ENCODE assay signal across 1 cellular context in genomic region chr11:65418681-65419459, GRCh38.
TF ChIP-seq lines count a peak whose summit lies in the region.

No MANE protein-coding gene starts in this region.

TF ChIP-seq in K562, 482 proteins besides CTCF, POLR2A, EP300 and RAD21 (continued from another document and continues in another):
- no peak; a peak in 1 of 4 replicates for TF ChIP-seq ZMIZ1 (IDR thresholded peaks at IDR 0.05; ENCODE audit: low read depth in 2 of 2, low read length in 2 of 2)
- no peak for TF ChIP-seq NR3C1 (CRISPR knock-in tag; IDR thresholded peaks at IDR 0.05)
- no peak for TF ChIP-seq HIVEP1 (CRISPR knock-in tag; IDR thresholded peaks at IDR 0.05)
- 0 out of 2 replicates have a peak, but pooled peaks have one; percentile 80 for TF ChIP-seq RHOXF2B (CRISPR knock-in tag; conservative IDR thresholded peaks at IDR 0.05)
- TF ChIP-seq UBTF (IDR thresholded peaks at IDR 0.05; ENCODE audit: borderline replicate concordance in 1 of 2, low read depth in 2 of 2, low read length in 2 of 2), result no peak
- no peak for TF ChIP-seq ZNF274 (IDR thresholded peaks at IDR 0.05; ENCODE audit: borderline replicate concordance, low read depth, low read length)
- TF ChIP-seq, protein P1, sequence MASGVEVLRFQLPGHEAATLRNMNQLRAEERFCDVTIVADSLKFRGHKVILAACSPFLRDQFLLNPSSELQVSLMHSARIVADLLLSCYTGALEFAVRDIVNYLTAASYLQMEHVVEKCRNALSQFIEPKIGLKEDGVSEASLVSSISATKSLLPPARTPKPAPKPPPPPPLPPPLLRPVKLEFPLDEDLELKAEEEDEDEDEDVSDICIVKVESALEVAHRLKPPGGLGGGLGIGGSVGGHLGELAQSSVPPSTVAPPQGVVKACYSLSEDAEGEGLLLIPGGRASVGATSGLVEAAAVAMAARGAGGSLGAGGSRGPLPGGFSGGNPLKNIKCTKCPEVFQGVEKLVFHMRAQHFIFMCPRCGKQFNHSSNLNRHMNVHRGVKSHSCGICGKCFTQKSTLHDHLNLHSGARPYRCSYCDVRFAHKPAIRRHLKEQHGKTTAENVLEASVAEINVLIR (CRISPR knock-in tag; IDR thresholded peaks at IDR 0.05), result no peak
- TF ChIP-seq ETV1 (tag; conservative IDR thresholded peaks at IDR 0.05; ENCODE audit: low read depth), result peak; percentile 90
- TF ChIP-seq GABPB1 (CRISPR knock-in tag; IDR thresholded peaks at IDR 0.05), result peak; percentile 87
- no peak for TF ChIP-seq MTA2 (IDR thresholded peaks at IDR 0.05; ENCODE audit: low read depth)
- TF ChIP-seq ZNF224 (CRISPR knock-in tag; IDR thresholded peaks at IDR 0.05), result no peak
- TF ChIP-seq KLF16 (IDR thresholded peaks at IDR 0.05), result peak; percentile 74; the same call in 1 of the 2 replicates
- no peak for TF ChIP-seq MCM2 (IDR thresholded peaks at IDR 0.05; ENCODE audit: low read depth)
- TF ChIP-seq PHF8 (IDR thresholded peaks at IDR 0.05; ENCODE audit: borderline replicate concordance, low read length), result peak; percentile 65; the same call in 1 of the 2 replicates
- no peak for TF ChIP-seq IFI16 (CRISPR knock-in tag; IDR thresholded peaks at IDR 0.05)
- no peak for TF ChIP-seq ASH1L (IDR thresholded peaks at IDR 0.05; ENCODE audit: borderline replicate concordance, low read depth, partially characterized antibody)
- no peak for TF ChIP-seq ZC3H4 (CRISPR knock-in tag; IDR thresholded peaks at IDR 0.05; ENCODE audit: borderline replicate concordance)
- TF ChIP-seq HMGXB4 (CRISPR knock-in tag; IDR thresholded peaks at IDR 0.05), result no peak; the same call in 1 of the 2 replicates
- TF ChIP-seq MAFG (tag; conservative IDR thresholded peaks at IDR 0.05), result peak; percentile 98
- peak; percentile 92 for TF ChIP-seq NFE2L1 (tag; IDR thresholded peaks at IDR 0.05; ENCODE audit: borderline replicate concordance, low read depth)
- peak; percentile 89 for TF ChIP-seq MAFK (IDR thresholded peaks at IDR 0.05; ENCODE audit: low read length)
- TF ChIP-seq SRF (CRISPR knock-in tag; IDR thresholded peaks at IDR 0.05), result peak in 1 of 2 experiments; percentile 72; a peak in 2 of 4 replicates
- peak in 1 of 2 experiments; percentile 78; a peak in 2 of 4 replicates for TF ChIP-seq ZNF639 (CRISPR knock-in tag; conservative IDR thresholded peaks at IDR 0.05 in 1 of 2, IDR thresholded peaks at IDR 0.05 in 1 of 2)
- peak in 1 of 2 experiments; percentile 64; a peak in 2 of 4 replicates for TF ChIP-seq HDAC1 (IDR thresholded peaks at IDR 0.05)
- TF ChIP-seq, protein P2, sequence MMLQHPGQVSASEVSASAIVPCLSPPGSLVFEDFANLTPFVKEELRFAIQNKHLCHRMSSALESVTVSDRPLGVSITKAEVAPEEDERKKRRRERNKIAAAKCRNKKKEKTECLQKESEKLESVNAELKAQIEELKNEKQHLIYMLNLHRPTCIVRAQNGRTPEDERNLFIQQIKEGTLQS (IDR thresholded peaks at IDR 0.05), result no peak
- TF ChIP-seq, protein P2 (CRISPR knock-in tag; conservative IDR thresholded peaks at IDR 0.05), result peak; percentile 78; the same call in 1 of the 2 replicates
- TF ChIP-seq ZNF134 (CRISPR knock-in tag; conservative IDR thresholded peaks at IDR 0.05), result no peak; the same call in none of the 2 replicates
- TF ChIP-seq ZNF143 (CRISPR knock-in tag; IDR thresholded peaks at IDR 0.05), result no peak; the same call in 1 of the 2 replicates
- no peak for TF ChIP-seq MYBL2 (IDR thresholded peaks at IDR 0.05; ENCODE audit: low read depth)
- TF ChIP-seq MYBL2 (CRISPR knock-in tag; IDR thresholded peaks at IDR 0.05; ENCODE audit: borderline replicate concordance), result no peak
- peak in 1 of 2 experiments; percentile 77; a peak in 1 of 3 replicates for TF ChIP-seq CBX3 (IDR thresholded peaks at IDR 0.05; ENCODE audit: borderline replicate concordance in 1 of 2, low read length in 2 of 2)
- TF ChIP-seq ZBTB1 (CRISPR knock-in tag; IDR thresholded peaks at IDR 0.05; ENCODE audit: borderline replicate concordance, low read depth), result no peak
- TF ChIP-seq, protein P3, sequence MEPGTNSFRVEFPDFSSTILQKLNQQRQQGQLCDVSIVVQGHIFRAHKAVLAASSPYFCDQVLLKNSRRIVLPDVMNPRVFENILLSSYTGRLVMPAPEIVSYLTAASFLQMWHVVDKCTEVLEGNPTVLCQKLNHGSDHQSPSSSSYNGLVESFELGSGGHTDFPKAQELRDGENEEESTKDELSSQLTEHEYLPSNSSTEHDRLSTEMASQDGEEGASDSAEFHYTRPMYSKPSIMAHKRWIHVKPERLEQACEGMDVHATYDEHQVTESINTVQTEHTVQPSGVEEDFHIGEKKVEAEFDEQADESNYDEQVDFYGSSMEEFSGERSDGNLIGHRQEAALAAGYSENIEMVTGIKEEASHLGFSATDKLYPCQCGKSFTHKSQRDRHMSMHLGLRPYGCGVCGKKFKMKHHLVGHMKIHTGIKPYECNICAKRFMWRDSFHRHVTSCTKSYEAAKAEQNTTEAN (CRISPR knock-in tag; IDR thresholded peaks at IDR 0.05), result 0 out of 2 replicates have a peak, but pooled peaks have one; percentile 64
- peak; percentile 77; the same call in 1 of the 2 replicates for TF ChIP-seq HDAC2 (IDR thresholded peaks at IDR 0.05)
- TF ChIP-seq TFE3 (CRISPR knock-in tag; IDR thresholded peaks at IDR 0.05), result peak; percentile 94
- no peak for TF ChIP-seq PTBP1 (IDR thresholded peaks at IDR 0.05; ENCODE audit: low read depth, low read length)
- no peak for TF ChIP-seq PYGO2 (tag; IDR thresholded peaks at IDR 0.05)
- peak; percentile 40; the same call in 1 of the 2 replicates for TF ChIP-seq ZNF263 (CRISPR knock-in tag; IDR thresholded peaks at IDR 0.05; ENCODE audit: borderline replicate concordance)
- no peak for TF ChIP-seq NR2C1 (IDR thresholded peaks at IDR 0.05)
- peak; percentile 86 for TF ChIP-seq NR2C1 (tag; IDR thresholded peaks at IDR 0.05)
- TF ChIP-seq ZNF384 (IDR thresholded peaks at IDR 0.05; ENCODE audit: low read depth, low read length), result no peak
- peak; percentile 92 for TF ChIP-seq KDM5B (IDR thresholded peaks at IDR 0.05; ENCODE audit: insufficient replicate concordance, low read depth, low read length)
- peak; percentile 81 for TF ChIP-seq MAFF (IDR thresholded peaks at IDR 0.05; ENCODE audit: low read length)
- TF ChIP-seq ZFP1 (CRISPR knock-in tag; IDR thresholded peaks at IDR 0.05), result no peak
- TF ChIP-seq MCM3 (IDR thresholded peaks at IDR 0.05), result no peak
- peak; percentile 51; the same call in 1 of the 2 replicates for TF ChIP-seq ZNF449 (CRISPR knock-in tag; IDR thresholded peaks at IDR 0.05)
- TF ChIP-seq KDM4B (IDR thresholded peaks at IDR 0.05; ENCODE audit: borderline replicate concordance in 2 of 2, low read depth in 1 of 2), result no peak
- TF ChIP-seq MYNN (IDR thresholded peaks at IDR 0.05), result peak; percentile 54; the same call in 1 of the 2 replicates
- TF ChIP-seq MYNN (CRISPR knock-in tag; IDR thresholded peaks at IDR 0.05), result no peak
- TF ChIP-seq ZNF589 (CRISPR knock-in tag; IDR thresholded peaks at IDR 0.05; ENCODE audit: low read depth), result no peak
- TF ChIP-seq HBP1 (CRISPR knock-in tag; IDR thresholded peaks at IDR 0.05), result no peak
- TF ChIP-seq SREBF1 (IDR thresholded peaks at IDR 0.05; ENCODE audit: borderline replicate concordance, low read depth, low read length), result no peak
- TF ChIP-seq SMC3 (conservative IDR thresholded peaks at IDR 0.05; ENCODE audit: insufficient read depth, low read depth, low read length), result no peak
